Comparison of ENCODE assay signal across 8 cellular contexts in the genomic region with DNA sequence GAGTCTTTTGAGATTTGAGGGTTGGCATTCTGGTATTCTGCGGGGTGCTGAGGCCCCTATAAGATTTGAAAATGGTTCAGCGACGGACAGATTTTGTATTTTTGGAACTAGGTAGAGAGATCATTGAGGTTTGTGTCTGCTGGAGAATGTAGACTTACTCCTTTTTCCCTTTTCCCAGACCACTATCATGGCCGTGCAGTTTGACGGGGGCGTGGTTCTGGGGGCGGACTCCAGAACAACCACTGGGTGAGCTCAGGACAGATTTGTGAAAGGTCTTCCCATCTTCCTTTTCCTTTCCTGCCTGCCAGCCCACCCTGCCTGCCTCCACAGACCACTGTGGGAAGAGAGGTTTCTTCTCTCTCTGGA. TPM values are rescaled to one million over a fixed set of nuclear protein-coding genes. Genes with fewer than 3 reads are reported as not detected.
DNase-seq lines count a peak whose midpoint lies in the region; ATAC-seq, FAIRE-seq and TF ChIP-seq lines count a peak whose summit lies in the region.

No MANE protein-coding gene starts in this region.

- 4% methylated on average over 7 of the region's 7 CpGs for WGBS in thymus

- TF ChIP-seq CTCF in A673 (conservative IDR thresholded peaks at IDR 0.05; ENCODE audit: low read depth, low read length): no peak
- TF ChIP-seq CTCF in colonic mucosa (IDR thresholded peaks at IDR 0.05): no peak
- no peak for TF ChIP-seq CTCF in lower lobe of right lung (IDR thresholded peaks at IDR 0.05)

- peak; percentile 38 to 68 for ATAC-seq in lower lobe of right lung

- intact Hi-C loops in A673 (cut with micrococcal nuclease; ENCODE audit: unreplicated experiment): no loop called here
- intact Hi-C loops in colonic mucosa (cut with DNase I): no loop called here
- intact Hi-C loops in lower lobe of right lung (cut with DNase I): no loop called here

- no TSS peak for BruUV-seq in A673 (replicated peaks; lab: Mats Ljungman, UMichigan)

- H3K36me3 ChIP-seq in A673 (ENCODE audit: insufficient read depth, low read length, poor library complexity, severe bottlenecking) (peaks cover 17% of the 10 kb centered on the region), colonic mucosa (no peaks in the 10 kb centered on the region), lower lobe of right lung (peaks cover 23% of the 10 kb centered on the region), thymus (ENCODE audit: control insufficient read depth, insufficient read depth) (peaks cover 17% of the 10 kb centered on the region)

- H3K9me3 ChIP-seq in A673 (ENCODE audit: low read depth, low read length, poor library complexity, severe bottlenecking) (no peaks in the 10 kb centered on the region), colonic mucosa (no peaks in the 10 kb centered on the region), lower lobe of right lung (no peaks in the 10 kb centered on the region), thymus (ENCODE audit: control insufficient read depth) (no peaks in the 10 kb centered on the region)

- CTCF ChIA-PET in A673 (lab: Charles Lee): no interaction called here

- no peak for TF ChIP-seq POLR2A in GM12892 (IDR thresholded peaks at IDR 0.05; ENCODE audit: low read depth, low read length)

- H3K27ac ChIP-seq in A673 (ENCODE audit: low read depth, low read length, poor library complexity, severe bottlenecking) (peak overlapping the region; percentile 86), colonic mucosa (no peak overlapping the region), lower lobe of right lung (peak overlapping the region; percentile 77), thymus (ENCODE audit: low read depth) (no peak overlapping the region)

- POLR2A ChIA-PET in A673 (lab: Charles Lee; ENCODE audit: low non-redundant PET): interaction anchor here (0.5 kb wide), 1 partner anchor 201 kb away, joined by 4 read pairs; a partner anchor contains a TSS

- H3K27me3 ChIP-seq in A673 (replicated peaks; ENCODE audit: insufficient read depth, low read depth, low read length, poor library complexity) (no peaks in the 10 kb centered on the region), colonic mucosa (no peaks in the 10 kb centered on the region), lower lobe of right lung (ENCODE audit: low read depth) (no peaks in the 10 kb centered on the region), thymus (ENCODE audit: control insufficient read depth, insufficient read depth) (peaks cover 5% of the 10 kb centered on the region)

- peak overlapping the region; percentile 76 to 85 for H3K9ac ChIP-seq in colonic mucosa (ENCODE audit: low read depth in 2 of 2, low read length in 2 of 2)

- H3K4me1 ChIP-seq in A673 (ENCODE audit: insufficient read depth, low read length, poor library complexity, severe bottlenecking) (peaks cover 8% of the 10 kb centered on the region), colonic mucosa (peaks cover 4% of the 10 kb centered on the region), lower lobe of right lung (peaks cover 7% of the 10 kb centered on the region), thymus (ENCODE audit: control insufficient read depth, insufficient read depth, low read length) (peaks cover 5% of the 10 kb centered on the region)

- H3K4me3 ChIP-seq in A673 (ENCODE audit: low read depth, low read length, poor library complexity, severe bottlenecking) (peak overlapping the region; percentile 73), colonic mucosa (peak overlapping the region; percentile 95), lower lobe of right lung (peak overlapping the region; percentile 83), thymus (ENCODE audit: low read length) (peak overlapping the region; percentile 94)

- DNase-seq in A673 (ENCODE audit: low spot score) (peak; percentile 75), GM12892 (ENCODE audit: insufficient read length) (no peak), SHP77 treated with DMSO at 0.1 percent for 48 hours (lab: John Stamatoyannopoulos, UW) (peak; percentile 17), colonic mucosa (no peak), lower lobe of right lung (no peak), HT-29 (ENCODE audit: low spot score) (no peak), NCI-H2107 treated with DMSO at 0.1 percent for 48 hours (lab: John Stamatoyannopoulos, UW; ENCODE audit: unreplicated experiment) (no peak)

- FAIRE-seq in GM12892 (lab: Jason Lieb, UNC): peak; percentile 72

RNA-seq across cellular contexts. Expression of a gene that starts 0.6 kb away (rescaled TPM):
- total RNA-seq in A673 (2021) (332 and 371 TPM in 2 replicates), colonic mucosa (100 to 1,000 TPM in 1 of 2 donors, 10 to 100 TPM in 1; 97.5 to 171 TPM), lower lobe of right lung (95.5 TPM)
- 143 TPM for polyA plus RNA-seq in GM12892 (2012; ENCODE audit: missing spikeins)
- 122 TPM for polyA plus RNA-seq in thymus
- total RNA-seq in HT-29 (2014; rRNA removed; shearing (Covaris generic)): 242 and 261 TPM in 2 replicates

RNA-seq across cellular contexts. Expression of a gene that starts 7.8 kb away (rescaled TPM):
- total RNA-seq in A673 (2021): not detected in 2 replicates
- polyA plus RNA-seq in GM12892 (2012; ENCODE audit: missing spikeins): not detected
- total RNA-seq in colonic mucosa: under 1 TPM; 0.35 to 0.40 TPM
- not detected for total RNA-seq in lower lobe of right lung
- polyA plus RNA-seq in thymus: 0.16 TPM
- not detected in 2 replicates for total RNA-seq in HT-29 (2014; rRNA removed; shearing (Covaris generic))

RNA-seq across cellular contexts. Expression of a gene that starts 10.4 kb away (rescaled TPM):
- total RNA-seq in A673 (2021): 28.6 and 39.7 TPM in 2 replicates
- not detected for polyA plus RNA-seq in GM12892 (2012; ENCODE audit: missing spikeins)
- 1 to 10 TPM in 1 of 2 donors, under 1 TPM in 1; 0.91 to 2.0 TPM for total RNA-seq in colonic mucosa
- 9.9 TPM for total RNA-seq in lower lobe of right lung
- 30.6 TPM for polyA plus RNA-seq in thymus
- total RNA-seq in HT-29 (2014; rRNA removed; shearing (Covaris generic)): 0.58 TPM in 1 of 2 replicates, not detected in the other

RNA-seq across cellular contexts. Expression of a gene that starts 10.4 kb away (rescaled TPM):
- 20.1 and 31.7 TPM in 2 replicates for total RNA-seq in A673 (2021)
- 11.3 TPM for polyA plus RNA-seq in GM12892 (2012; ENCODE audit: missing spikeins)
- 10 to 100 TPM; 18.8 to 28.3 TPM for total RNA-seq in colonic mucosa
- 38.4 TPM for total RNA-seq in lower lobe of right lung
- polyA plus RNA-seq in thymus: 30.7 TPM
- 6.9 and 10.9 TPM in 2 replicates for total RNA-seq in HT-29 (2014; rRNA removed; shearing (Covaris generic))

Comparison
In these comparisons a context has a peak if more than half of its experiments do, and no peak if none do; other contexts are left out.
1. DNase-seq: peak in A673 (single experiment) and SHP77 treated with DMSO at 0.1 percent for 48 hours (single experiment); none in GM12892 (single experiment), colonic mucosa (single experiment), lower lobe of right lung (single experiment), HT-29 (single experiment) and NCI-H2107 treated with DMSO at 0.1 percent for 48 hours (single experiment).
2. H3K27ac ChIP-seq: peak in A673 (single experiment) and lower lobe of right lung (single experiment); none in colonic mucosa (single experiment) and thymus (single experiment).
3. Peak in every context shown above with its lines, with median percentiles within 50 percentile points of each other: H3K4me3 ChIP-seq.